Comparison of ENCODE assay signal across 10 cellular contexts in genomic region chr11:702731-703461, GRCh38. TPM values are rescaled to one million over a fixed set of nuclear protein-coding genes. Genes with fewer than 3 reads are reported as not detected.
DNase-seq lines count a peak whose midpoint lies in the region; ATAC-seq and TF ChIP-seq lines count a peak whose summit lies in the region.
"Had no signal": no experiment of that assay in that cellular context is flagged by ENCODE, and none has a peak within 500 bp of the region (broad histone marks: within the 10 kb centered on the region; RNA-seq: fewer than 3 reads in every experiment).

No MANE protein-coding gene starts in this region.

- TF ChIP-seq CTCF in RWPE1 (conservative IDR thresholded peaks at IDR 0.05; ENCODE audit: low read depth), result no peak

- ATAC-seq in sciatic nerve (peak; percentile 11), HG03460 (IDR thresholded peaks at IDR 0.05; ENCODE audit: unreplicated experiment) (no peak), HG02840 (IDR thresholded peaks at IDR 0.05; ENCODE audit: low FRiP score, unreplicated experiment) (no peak), HG03442 (IDR thresholded peaks at IDR 0.05; ENCODE audit: unreplicated experiment) (no peak)

- intact Hi-C loops in sciatic nerve (cut with DNase I), result no loop called here

- H3K27ac ChIP-seq in RWPE1, result peak overlapping the region; percentile 97

- peak; percentile 69 for DNase-seq in Daoy (ENCODE audit: low read depth)
- DNase-seq in RWPE1 (ENCODE audit: low spot score), result no peak
- peak; percentile 35 for DNase-seq in foreskin melanocyte
- no peak for DNase-seq in sciatic nerve (ENCODE audit: low spot score)
- DNase-seq in COR-L47 (lab: John Stamatoyannopoulos, UW), result no peak
- DNase-seq: activated gamma-delta T cell treated with Interleukin-2 at 50 U/mL for 16 hours; stimulated activated CD4-positive, alpha-beta T cell treated with anti-CD3 and anti-CD28 coated beads, Interleukin-15, amount 100 ng/mL, for 24 hours had no signal

- POLR2A ChIA-PET in RWPE1 (lab: Yijun Ruan, JAX; ENCODE audit: low non-redundant PET), result no interaction called here

- CTCF ChIA-PET in RWPE1 (lab: Yijun Ruan, JAX), result interaction anchor here (0.5 to 1.3 kb wide), 2 partner anchors 20 to 412 kb away, joined by 3 to 5 read pairs; no protein-coding TSS in a partner anchor

RNA-seq across cellular contexts. Expression of gene EPS8L2, which starts 3.1 kb away (rescaled TPM):
- 1.8 and 5.4 TPM in 2 replicates for total RNA-seq in Daoy (2014; rRNA removed; shearing (Covaris generic))
- 24.9 TPM for total RNA-seq in sciatic nerve

RNA-seq across cellular contexts. Expression of gene TMEM80, which starts 7.3 kb away (rescaled TPM):
- 7.5 and 15.8 TPM in 2 replicates for total RNA-seq in Daoy (2014; rRNA removed; shearing (Covaris generic))
- total RNA-seq in sciatic nerve, result 28.4 TPM

RNA-seq across cellular contexts. Expression of gene DEAF1, which starts 7.9 kb away (rescaled TPM):
- total RNA-seq in Daoy (2014; rRNA removed; shearing (Covaris generic)), result 21.7 and 25.5 TPM in 2 replicates
- total RNA-seq in sciatic nerve, result 52.8 TPM

RNA-seq across cellular contexts. Expression of gene TALDO1, which starts 44.4 kb away (rescaled TPM):
- total RNA-seq in Daoy (2014; rRNA removed; shearing (Covaris generic)), result 319 and 455 TPM in 2 replicates
- total RNA-seq in sciatic nerve, result 187 TPM

Comparison
In these comparisons a context has a peak if more than half of its experiments do, and no peak if none do; other contexts are left out.
1. DNase-seq: peak in Daoy (single experiment) and foreskin melanocyte (single experiment); none in RWPE1 (single experiment), sciatic nerve (single experiment) and COR-L47 (single experiment).